18 cellular contexts compared by ENCODE assay signal in the genomic region with DNA sequence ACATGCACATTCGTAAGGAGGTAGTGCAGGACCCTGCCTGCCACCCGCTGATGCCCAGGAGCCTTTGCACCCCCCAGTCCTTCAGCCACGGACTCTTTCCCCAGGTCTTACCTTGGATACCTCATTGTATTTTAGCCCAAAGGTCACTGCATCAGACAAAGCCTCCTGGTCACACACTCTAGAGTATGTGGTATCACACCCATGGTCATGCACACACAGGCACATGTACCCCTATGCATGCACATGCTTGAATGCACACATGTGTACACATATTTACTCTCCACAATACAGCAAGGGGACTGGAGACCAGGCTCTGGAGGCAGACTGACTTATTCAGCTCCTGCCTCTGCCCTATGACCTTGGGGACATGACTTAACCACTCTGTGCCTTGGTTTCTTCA.
DNase-seq lines count a peak whose midpoint lies in the region; ATAC-seq, FAIRE-seq and TF ChIP-seq lines count a peak whose summit lies in the region.
"Had no signal": no experiment of that assay in that cellular context is flagged by ENCODE, and none has a peak within 500 bp of the region (broad histone marks: within the 10 kb centered on the region; RNA-seq: fewer than 3 reads in every experiment).

No MANE protein-coding gene starts in this region.

- peaks cover 3% of the 10 kb centered on the region for H3F3A ChIP-seq in neural progenitor cell (ENCODE audit: low read depth)

- H3K4me3 ChIP-seq in HepG2 (replicated peaks in 1 of 3; ENCODE audit: insufficient read depth in 1 of 3, low read depth in 2 of 3, low read length in 3 of 3) = no peak overlapping the region
- H3K4me3 ChIP-seq in right lobe of liver = no peak overlapping the region
- no peak overlapping the region for H3K4me3 ChIP-seq in neural progenitor cell
- H3K4me3 ChIP-seq in tibial nerve = no peak overlapping the region
- no peak overlapping the region for H3K4me3 ChIP-seq in brain microvascular endothelial cell (ENCODE audit: low read depth, low read length)
- H3K4me3 ChIP-seq: BLaER1 treated with 17β-estradiol and CSF1 and Interleukin-3, amounts not matched to agents 10 nM and 100 nM; GM23248 had no signal

- 17% methylated on average over 3 of the region's 3 CpGs for WGBS in HepG2 (ENCODE audit: low lambda C conversion rate)
- 62% methylated on average over 3 of the region's 3 CpGs for WGBS in right lobe of liver (ENCODE audit: insufficient coverage, low coverage, low lambda C conversion rate, missing lambda C conversion rate)
- WGBS in tibial nerve, 2 donors = 81 to 91% methylated on average over 3 of the region's 3 CpGs

- POLR2A ChIA-PET in HepG2 (lab: Yijun Ruan, JAX) = no interaction called here
- POLR2A ChIA-PET in naive thymus-derived CD8-positive, alpha-beta T cell (lab: Charles Lee) = no interaction called here

- no TSS peak for BruUV-seq in HepG2 (replicated peaks; lab: Mats Ljungman, UMichigan)

- no peak for TF ChIP-seq POLR2A in HepG2 (IDR thresholded peaks at IDR 0.05; ENCODE audit: insufficient read depth in 1 of 2, low read depth in 2 of 2, low read length in 2 of 2)
- TF ChIP-seq POLR2A in right lobe of liver (IDR thresholded peaks at IDR 0.05) = no peak
- no peak for TF ChIP-seq POLR2A in tibial nerve (IDR thresholded peaks at IDR 0.05)

- TF ChIP-seq EP300 in HepG2 (IDR thresholded peaks at IDR 0.05; ENCODE audit: low read depth in 2 of 2, low read length in 2 of 2) (no peak), HepG2 (CRISPR knock-in tag; IDR thresholded peaks at IDR 0.05; ENCODE audit: borderline replicate concordance) (no peak), tibial nerve (IDR thresholded peaks at IDR 0.05) (no peak)

- no peaks in the 10 kb centered on the region for H3K9me3 ChIP-seq in HepG2 (ENCODE audit: low read length)
- H3K9me3 ChIP-seq in right lobe of liver = no peaks in the 10 kb centered on the region
- no peaks in the 10 kb centered on the region for H3K9me3 ChIP-seq in neural progenitor cell (ENCODE audit: low read depth)
- H3K9me3 ChIP-seq in tibial nerve = no peaks in the 10 kb centered on the region
- H3K9me3 ChIP-seq: BLaER1 treated with 17β-estradiol and CSF1 and Interleukin-3, amounts not matched to agents 10 nM and 100 nM had no signal

- H3K27me3 ChIP-seq in HepG2 (ENCODE audit: control insufficient read depth in 1 of 2, insufficient read depth in 2 of 2, low read length in 2 of 2) = peaks cover 16 to 66% of the 10 kb centered on the region in 2 experiments; a peak in 4 of 5 replicates
- no peaks in the 10 kb centered on the region for H3K27me3 ChIP-seq in right lobe of liver
- no peaks in the 10 kb centered on the region for H3K27me3 ChIP-seq in neural progenitor cell
- peaks cover 0 to 23% of the 10 kb centered on the region in 2 donors for H3K27me3 ChIP-seq in tibial nerve
- H3K27me3 ChIP-seq in brain microvascular endothelial cell (replicated peaks) = no peaks in the 10 kb centered on the region

- no peaks in the 10 kb centered on the region for H3K27me3 Mint-ChIP-seq in mesothelial cell of epicardium (ENCODE audit: low read depth)
- peaks cover 4% of the 10 kb centered on the region for H3K27me3 Mint-ChIP-seq in neural progenitor cell (ENCODE audit: insufficient read depth, low read depth)
- H3K27me3 Mint-ChIP-seq in naive thymus-derived CD8-positive, alpha-beta T cell = peaks cover 4 to 36% (median 26%) of the 10 kb centered on the region in 5 donors

- TF ChIP-seq RAD21 in HepG2 (CRISPR knock-in tag; IDR thresholded peaks at IDR 0.05) = no peak

- H3K27ac ChIP-seq in HepG2 (ENCODE audit: extremely low read length, insufficient read depth, low read length) (no peak overlapping the region), right lobe of liver (no peak overlapping the region), neural progenitor cell (no peak overlapping the region), tibial nerve (no peak overlapping the region), brain microvascular endothelial cell (no peak overlapping the region)
- H3K27ac ChIP-seq: BLaER1 treated with 17β-estradiol and CSF1 and Interleukin-3, amounts not matched to agents 10 nM and 100 nM; GM23248; HL-60 had no signal

- H3K4me1 Mint-ChIP-seq in mesothelial cell of epicardium = peaks cover 54% of the 10 kb centered on the region
- H3K4me1 Mint-ChIP-seq in neural progenitor cell = peaks cover 45% of the 10 kb centered on the region
- peaks cover 3 to 10% (median 7%) of the 10 kb centered on the region in 4 donors for H3K4me1 Mint-ChIP-seq in naive thymus-derived CD8-positive, alpha-beta T cell

- H3K36me3 ChIP-seq in HepG2 (replicated peaks in 1 of 2; ENCODE audit: control insufficient read depth in 1 of 2, insufficient read depth in 2 of 2, low read length in 2 of 2) = no peaks in the 10 kb centered on the region
- H3K36me3 ChIP-seq in right lobe of liver = no peaks in the 10 kb centered on the region
- no peaks in the 10 kb centered on the region for H3K36me3 ChIP-seq in neural progenitor cell
- H3K36me3 ChIP-seq in tibial nerve = no peaks in the 10 kb centered on the region
- H3K36me3 ChIP-seq in brain microvascular endothelial cell (replicated peaks) = no peaks in the 10 kb centered on the region
- H3K36me3 ChIP-seq: BLaER1 treated with 17β-estradiol and CSF1 and Interleukin-3, amounts not matched to agents 10 nM and 100 nM had no signal

- H3K36me3 Mint-ChIP-seq in mesothelial cell of epicardium (no peaks in the 10 kb centered on the region), neural progenitor cell (no peaks in the 10 kb centered on the region)
- no peaks in the 10 kb centered on the region for H3K36me3 Mint-ChIP-seq in naive thymus-derived CD8-positive, alpha-beta T cell
- H3K36me3 Mint-ChIP-seq: CD8-positive, alpha-beta T cell had no signal

- no peaks in the 10 kb centered on the region for H3K4me1 ChIP-seq in HepG2 (ENCODE audit: insufficient read depth, low read length)
- no peaks in the 10 kb centered on the region for H3K4me1 ChIP-seq in right lobe of liver
- H3K4me1 ChIP-seq in neural progenitor cell = peaks cover 20% of the 10 kb centered on the region
- H3K4me1 ChIP-seq in tibial nerve = no peaks in the 10 kb centered on the region

- ATAC-seq in HepG2 = no peak
- no peak for ATAC-seq in right lobe of liver
- ATAC-seq in naive thymus-derived CD8-positive, alpha-beta T cell = no peak
- ATAC-seq: CD8-positive, alpha-beta T cell had no signal

- in situ Hi-C loops in HepG2 (cut with HindIII; ENCODE audit: extremely low pct_ligation_motif_present, low pct_unique_long_range_greater_than_20kb) = no loop called here
- in situ Hi-C loops in brain microvascular endothelial cell (cut with HindIII; ENCODE audit: low pct_ligation_motif_present, low sequenced_read_pairs) = no loop called here

- H3K4me2 ChIP-seq in HepG2 (ENCODE audit: low read depth, low read length) (no peak overlapping the region), neural progenitor cell (no peak overlapping the region)
- H3K4me2 ChIP-seq: BLaER1 treated with 17β-estradiol and CSF1 and Interleukin-3, amounts not matched to agents 10 nM and 100 nM had no signal

- TF ChIP-seq CTCF in HepG2 (CRISPR knock-in tag; IDR thresholded peaks at IDR 0.05) (no peak), right lobe of liver (IDR thresholded peaks at IDR 0.05) (no peak), mesothelial cell of epicardium (IDR thresholded peaks at IDR 0.05; ENCODE audit: unreplicated experiment) (no peak), neural progenitor cell (IDR thresholded peaks at IDR 0.05) (no peak), tibial nerve (IDR thresholded peaks at IDR 0.05) (no peak), brain microvascular endothelial cell (IDR thresholded peaks at IDR 0.05; ENCODE audit: low read depth, low read length, missing control alignments) (no peak)

- H3K79me2 ChIP-seq in HepG2 (ENCODE audit: insufficient read depth, low read length) (no peaks in the 10 kb centered on the region), neural progenitor cell (ENCODE audit: low read depth) (no peaks in the 10 kb centered on the region)

- DNase-seq in HepG2 (ENCODE audit: low spot score) = no peak
- no peak for DNase-seq in right lobe of liver
- no peak for DNase-seq in mesothelial cell of epicardium (ENCODE audit: low spot score in 2 of 2, unreplicated experiment in 2 of 2)
- DNase-seq in neural progenitor cell (ENCODE audit: low spot score) = no peak
- DNase-seq in naive thymus-derived CD8-positive, alpha-beta T cell = no peak
- DNase-seq in tibial nerve (ENCODE audit: low spot score in 2 of 2) = no peak
- DNase-seq in brain microvascular endothelial cell = no peak
- DNase-seq: 8988T; Calu3; CD8-positive, alpha-beta T cell; DMS79 treated with DMSO at 0.1 percent for 48 hours; GF-D8; HCEC 1CT had no signal

- H3K9me3 Mint-ChIP-seq in mesothelial cell of epicardium (no peaks in the 10 kb centered on the region), neural progenitor cell (no peaks in the 10 kb centered on the region)
- H3K9me3 Mint-ChIP-seq in naive thymus-derived CD8-positive, alpha-beta T cell = peaks cover 0 to 2% (median 0%) of the 10 kb centered on the region in 9 donors
- H3K9me3 Mint-ChIP-seq: CD8-positive, alpha-beta T cell had no signal

- H3K9ac ChIP-seq in HepG2 (ENCODE audit: insufficient read depth, low read depth, low read length) (no peak overlapping the region), neural progenitor cell (no peak overlapping the region)
- H3K9ac ChIP-seq: BLaER1 treated with 17β-estradiol and CSF1 and Interleukin-3, amounts not matched to agents 10 nM and 100 nM; GM23248 had no signal

- no peak overlapping the region for H2AFZ ChIP-seq in HepG2 (ENCODE audit: low read length)
- H2AFZ ChIP-seq in neural progenitor cell (replicated peaks) = no peak overlapping the region
- H2AFZ ChIP-seq: GM23248 had no signal

- intact Hi-C loops in HepG2 (cut with micrococcal nuclease; ENCODE audit: unreplicated experiment) (no loop called here), right lobe of liver (cut with DNase I) (no loop called here)

- peak overlapping the region; percentile 67 for H3K27ac Mint-ChIP-seq in mesothelial cell of epicardium
- H3K27ac Mint-ChIP-seq in neural progenitor cell = peak overlapping the region; percentile 60
- no peak overlapping the region for H3K27ac Mint-ChIP-seq in naive thymus-derived CD8-positive, alpha-beta T cell
- H3K27ac Mint-ChIP-seq: B cell; CD8-positive, alpha-beta T cell had no signal

- H4K20me1 ChIP-seq in HepG2 (ENCODE audit: insufficient read depth, low read length) = no peaks in the 10 kb centered on the region; the same call in 1 of the 2 replicates
- no peaks in the 10 kb centered on the region for H4K20me1 ChIP-seq in neural progenitor cell (ENCODE audit: low read depth)
- H4K20me1 ChIP-seq: BLaER1 treated with 17β-estradiol and CSF1 and Interleukin-3, amounts not matched to agents 10 nM and 100 nM had no signal

- H3K4me3 Mint-ChIP-seq in mesothelial cell of epicardium (no peak overlapping the region), neural progenitor cell (no peak overlapping the region)
- H3K4me3 Mint-ChIP-seq in naive thymus-derived CD8-positive, alpha-beta T cell = no peak overlapping the region
- H3K4me3 Mint-ChIP-seq: B cell; CD8-positive, alpha-beta T cell had no signal

- CTCF ChIA-PET in HepG2 (lab: Yijun Ruan, JAX; ENCODE audit: low intra/inter-chr PET ratio, low total read pairs) = no interaction called here

- no peak for FAIRE-seq in HepG2 (lab: Jason Lieb, UNC)
- FAIRE-seq: H54 had no signal

Comparison
In these comparisons a context has a peak if more than half of its experiments do, and no peak if none do; other contexts are left out.
1. H3K27ac Mint-ChIP-seq: peak in mesothelial cell of epicardium (single experiment) and neural progenitor cell (single experiment); none in naive thymus-derived CD8-positive, alpha-beta T cell (0 of 10).